Comparison of ENCODE assay signal across 1 cellular context in genomic region chr7:155229548-155230168, GRCh38.
TF ChIP-seq lines count a peak whose summit lies in the region.

No MANE protein-coding gene starts in this region.

TF ChIP-seq in IMR-90, 13 proteins besides CTCF, POLR2A, EP300 and RAD21 (continued from another document):
- TF ChIP-seq ELK1 (IDR thresholded peaks at IDR 0.05; ENCODE audit: borderline replicate concordance, low read depth, low read length) = no peak
- no peak for TF ChIP-seq CHD1 (IDR thresholded peaks at IDR 0.05; ENCODE audit: low read depth, low read length)
- TF ChIP-seq FOS (IDR thresholded peaks at IDR 0.05; ENCODE audit: low read depth, low read length) = no peak
- TF ChIP-seq SMC3 (IDR thresholded peaks at IDR 0.05; ENCODE audit: low read depth, low read length) = no peak
- TF ChIP-seq BHLHE40 (IDR thresholded peaks at IDR 0.05; ENCODE audit: low read depth, low read length) = no peak
- no peak for TF ChIP-seq NFE2L2 (IDR thresholded peaks at IDR 0.05; ENCODE audit: low read depth, low read length)
